Comparison of ENCODE assay signal across 27 cellular contexts in the genomic region with DNA sequence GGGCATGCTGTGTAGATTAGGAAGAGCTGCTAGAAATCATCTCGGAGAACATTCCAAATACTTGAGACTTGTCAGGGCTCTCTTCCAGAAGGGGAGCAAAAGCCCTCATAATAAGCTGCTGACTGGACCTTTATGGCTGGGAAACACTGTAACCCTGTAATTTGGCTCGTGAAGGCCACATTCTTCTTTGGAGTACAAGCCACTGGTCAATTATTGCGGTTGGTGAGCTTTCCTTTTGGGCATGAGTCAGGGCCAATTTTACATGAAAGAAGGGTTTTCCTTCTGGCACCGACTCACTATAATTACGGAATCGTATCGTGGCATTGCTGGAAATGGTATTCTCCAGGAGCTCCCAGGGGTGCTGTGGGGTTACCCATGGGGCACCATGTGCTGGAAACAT.
DNase-seq lines count a peak whose midpoint lies in the region; ATAC-seq and TF ChIP-seq lines count a peak whose summit lies in the region.
"Had no signal": no experiment of that assay in that cellular context is flagged by ENCODE, and none has a peak within 500 bp of the region (broad histone marks: within the 10 kb centered on the region; RNA-seq: fewer than 3 reads in every experiment).

No MANE protein-coding gene starts in this region.

- ATAC-seq in foreskin keratinocyte = peak; percentile 23
- ATAC-seq: HCT116, lower lobe of right lung, right lobe of liver had no signal

- H3K4me1 Mint-ChIP-seq in mesothelial cell of epicardium = peaks cover 14% of the 10 kb centered on the region
- H3K4me1 Mint-ChIP-seq: activated CD4-positive, alpha-beta T cell treated with anti-CD3 and anti-CD28 coated beads, Interleukin-2, amount 10 ng/mL, durations not matched to agents 7 days and 5 days; activated naive CD4-positive, alpha-beta T cell treated with anti-CD3 and anti-CD28 coated beads, Interleukin-2, amount 50 U/mL, for 24 hours; central memory CD8-positive, alpha-beta T cell had no signal

- DNase-seq in AG04449 (ENCODE audit: low read depth, low spot score) (peak; percentile 5), H4 (ENCODE audit: low spot score) (peak; percentile 6), RPMI7951 (ENCODE audit: low read depth) (peak; percentile 80), foreskin keratinocyte (peak in 1 of 2 donors; percentile 35), AG08396 (ENCODE audit: low spot score) (no peak), mesothelial cell of epicardium (ENCODE audit: low spot score in 2 of 2, unreplicated experiment in 2 of 2) (no peak), NCI-H82 treated with DMSO at 0.1 percent for 48 hours (lab: John Stamatoyannopoulos, UW; ENCODE audit: unreplicated experiment) (no peak), spleen (no peak)
- DNase-seq: activated CD4-positive, alpha-beta T cell treated with anti-CD3 and anti-CD28 coated beads, Interleukin-2, amount 10 ng/mL, durations not matched to agents 7 days and 5 days; dermis blood vessel endothelial cell; IMR-90; lower lobe of right lung; NCI-H1436; NCI-H2171; NCI-H524 treated with DMSO at 0.1 percent for 48 hours; posterior cingulate gyrus; right lobe of liver; stomach had no signal

- WGBS in spleen, 5 donors = 76 to 85% (median 82%) methylated on average over 7 of the region's 7 CpGs

- no peak overlapping the region for H3K4me3 ChIP-seq in AG04449 (ENCODE audit: low read depth, low read length)
- H3K4me3 ChIP-seq in spleen = no peak overlapping the region
- H3K4me3 ChIP-seq: BLaER1, lower lobe of right lung, neural progenitor cell, right lobe of liver, stomach, tibial nerve had no signal

- POLR2A ChIA-PET in AG04449 (lab: Yijun Ruan, JAX) = no interaction called here

- no peak for TF ChIP-seq POLR2A in spleen (IDR thresholded peaks at IDR 0.05)

- H3K27ac ChIP-seq in foreskin keratinocyte (no peak overlapping the region), spleen (no peak overlapping the region)
- H3K27ac ChIP-seq: BLaER1, lower lobe of right lung, neural progenitor cell, right lobe of liver, RWPE1, stomach, tibial nerve had no signal

- H3K27me3 ChIP-seq in foreskin keratinocyte (no peaks in the 10 kb centered on the region), spleen (replicated peaks in 1 of 7) (peaks cover 0 to 26% (median 0%) of the 10 kb centered on the region in 7 donors)
- H3K27me3 ChIP-seq: BLaER1, neural progenitor cell, right lobe of liver, stomach, tibial nerve had no signal

- no peak overlapping the region for H3K27ac Mint-ChIP-seq in mesothelial cell of epicardium
- H3K27ac Mint-ChIP-seq: activated CD4-positive, alpha-beta T cell treated with anti-CD3 and anti-CD28 coated beads, Interleukin-2, amount 10 ng/mL, durations not matched to agents 7 days and 5 days; activated naive CD4-positive, alpha-beta T cell treated with anti-CD3 and anti-CD28 coated beads, Interleukin-2, amount 50 U/mL, for 24 hours; activated T-helper 1 cell treated with anti-CD3 and anti-CD28 coated beads, Interleukin-12 subunit alpha, Interleukin-12 subunit beta, Interleukin-2, Interleukin-4 antibody, amounts not matched to agents 30 ng/mL and 10 ng/mL and 1 ng/mL, durations not matched to agents 14 hours and 24 hours and 36 hours; neural progenitor cell; T-helper 2 cell treated with Interferon-gamma antibody and Interleukin-4, amounts not matched to agents 5 μg/mL and 100 μg/mL, for 36 hours had no signal

- TF ChIP-seq CTCF in AG04449 (IDR thresholded peaks at IDR 0.05; ENCODE audit: insufficient read depth, low read length, missing control alignments) = no peak
- no peak for TF ChIP-seq CTCF in foreskin keratinocyte (conservative IDR thresholded peaks at IDR 0.05)
- TF ChIP-seq CTCF in mesothelial cell of epicardium (IDR thresholded peaks at IDR 0.05; ENCODE audit: unreplicated experiment) = no peak
- TF ChIP-seq CTCF in spleen (IDR thresholded peaks at IDR 0.05 in 8 of 11, conservative IDR thresholded peaks at IDR 0.05 in 3 of 11) = no peak

- H3K9me3 ChIP-seq in spleen = no peaks in the 10 kb centered on the region
- H3K9me3 ChIP-seq: BLaER1, lower lobe of right lung, right lobe of liver, stomach, tibial nerve had no signal

- intact Hi-C loops in spleen (cut with DNase I; ENCODE audit: low total_unique reads) = no loop called here

- H3K36me3 Mint-ChIP-seq in mesothelial cell of epicardium = no peaks in the 10 kb centered on the region
- H3K36me3 Mint-ChIP-seq: activated naive CD4-positive, alpha-beta T cell treated with anti-CD3 and anti-CD28 coated beads, Interleukin-2, amount 50 U/mL, for 24 hours had no signal

- peaks cover 71% of the 10 kb centered on the region for H3K27me3 Mint-ChIP-seq in mesothelial cell of epicardium (ENCODE audit: low read depth)
- H3K27me3 Mint-ChIP-seq: activated CD4-positive, alpha-beta T cell treated with anti-CD3 and anti-CD28 coated beads, Interleukin-2, amount 10 ng/mL, durations not matched to agents 7 days and 5 days had no signal

- no peaks in the 10 kb centered on the region for H3K9me3 Mint-ChIP-seq in mesothelial cell of epicardium
- H3K9me3 Mint-ChIP-seq: activated CD4-positive, alpha-beta T cell treated with anti-CD3 and anti-CD28 coated beads, Interleukin-2, amount 10 ng/mL, durations not matched to agents 7 days and 5 days; activated naive CD4-positive, alpha-beta T cell treated with anti-CD3 and anti-CD28 coated beads, Interleukin-2, amount 50 U/mL, for 24 hours; activated T-helper 1 cell treated with anti-CD3 and anti-CD28 coated beads, Interleukin-12 subunit alpha, Interleukin-12 subunit beta, Interleukin-2, Interleukin-4 antibody, amounts not matched to agents 30 ng/mL and 10 ng/mL and 1 ng/mL, durations not matched to agents 14 hours and 24 hours and 36 hours; central memory CD8-positive, alpha-beta T cell; T-helper 2 cell treated with Interferon-gamma antibody and Interleukin-4, amounts not matched to agents 5 μg/mL and 100 μg/mL, for 36 hours had no signal

- no peaks in the 10 kb centered on the region for H3K36me3 ChIP-seq in spleen
- H3K36me3 ChIP-seq: BLaER1, lower lobe of right lung, neural progenitor cell, right lobe of liver, stomach, tibial nerve had no signal

- CTCF ChIA-PET in AG04449 (lab: Yijun Ruan, JAX) = no interaction called here

- H3K4me1 ChIP-seq in foreskin keratinocyte (peaks cover 7% of the 10 kb centered on the region), spleen (no peaks in the 10 kb centered on the region)
- H3K4me1 ChIP-seq: BLaER1, lower lobe of right lung, right lobe of liver, stomach had no signal

- H3K4me3 Mint-ChIP-seq in mesothelial cell of epicardium = no peak overlapping the region
- H3K4me3 Mint-ChIP-seq: activated CD4-positive, alpha-beta T cell treated with anti-CD3 and anti-CD28 coated beads, Interleukin-2, amount 10 ng/mL, durations not matched to agents 7 days and 5 days; activated naive CD4-positive, alpha-beta T cell treated with anti-CD3 and anti-CD28 coated beads, Interleukin-2, amount 50 U/mL, for 24 hours; activated T-helper 1 cell treated with anti-CD3 and anti-CD28 coated beads, Interleukin-12 subunit alpha, Interleukin-12 subunit beta, Interleukin-2, Interleukin-4 antibody, amounts not matched to agents 30 ng/mL and 10 ng/mL and 1 ng/mL, durations not matched to agents 14 hours and 24 hours and 36 hours; central memory CD8-positive, alpha-beta T cell; neural progenitor cell; T-helper 2 cell treated with Interferon-gamma antibody and Interleukin-4, amounts not matched to agents 5 μg/mL and 100 μg/mL, for 36 hours had no signal

Comparison
In these comparisons a context has a peak if more than half of its experiments do, and no peak if none do; other contexts are left out.
1. DNase-seq: peak in AG04449 (single experiment), H4 (single experiment) and RPMI7951 (single experiment); none in AG08396 (single experiment), mesothelial cell of epicardium (0 of 2), NCI-H82 treated with DMSO at 0.1 percent for 48 hours (single experiment) and spleen (single experiment).